In genomic region chr1:200907611-200908097, GRCh38 we compare ENCODE assay signal across 1 cellular context.
TF ChIP-seq lines count a peak whose summit lies in the region.

No MANE protein-coding gene starts in this region.

TF ChIP-seq in GM12878, 131 proteins besides CTCF, POLR2A, EP300 and RAD21 (continued from another document):
- TF ChIP-seq DPF2 (IDR thresholded peaks at IDR 0.05) (peak; percentile 29; the same call in 1 of the 2 replicates), SMAD1 (IDR thresholded peaks at IDR 0.05; ENCODE audit: low read depth, partially characterized antibody) (no peak), CBX5 (IDR thresholded peaks at IDR 0.05; ENCODE audit: low read depth) (no peak), MTA3 (IDR thresholded peaks at IDR 0.05; ENCODE audit: borderline replicate concordance, low read length) (no peak), ZBTB33 (IDR thresholded peaks at IDR 0.05) (no peak), IKZF1 (conservative IDR thresholded peaks at IDR 0.05) (no peak; the same call in 1 of the 2 replicates), BCL11A (IDR thresholded peaks at IDR 0.05; ENCODE audit: low read depth, low read length) (peak; percentile 13; the same call in 1 of the 2 replicates), SIX5 (IDR thresholded peaks at IDR 0.05; ENCODE audit: low read depth, low read length, severe bottlenecking) (no peak), MEF2A (IDR thresholded peaks at IDR 0.05; ENCODE audit: insufficient read depth, low read depth, low read length) (no peak), ZNF207 (IDR thresholded peaks at IDR 0.05; ENCODE audit: borderline replicate concordance) (no peak), TCF12 (IDR thresholded peaks at IDR 0.05; ENCODE audit: low read depth, low read length) (no peak), TCF3 (IDR thresholded peaks at IDR 0.05; ENCODE audit: borderline replicate concordance, insufficient read depth, low read depth, low read length) (no peak), IRF3 (IDR thresholded peaks at IDR 0.05) (no peak), MYB (IDR thresholded peaks at IDR 0.05; ENCODE audit: borderline replicate concordance, low read depth, low read length) (no peak), NR2C2 (IDR thresholded peaks at IDR 0.05; ENCODE audit: borderline replicate concordance, control insufficient read depth, insufficient read length, low read depth) (no peak), STAT3 (IDR thresholded peaks at IDR 0.05; ENCODE audit: low read depth, low read length) (no peak), RAD51 (IDR thresholded peaks at IDR 0.05) (no peak), WRNIP1 (IDR thresholded peaks at IDR 0.05; ENCODE audit: borderline replicate concordance, low read depth, low read length) (no peak), IRF4 (IDR thresholded peaks at IDR 0.05; ENCODE audit: low read depth, low read length) (peak; percentile 58; the same call in 1 of the 2 replicates), CHD2 (IDR thresholded peaks at IDR 0.05; ENCODE audit: borderline replicate concordance, low read depth, low read length) (no peak), MLLT1 (IDR thresholded peaks at IDR 0.05) (peak; percentile 32), ZSCAN29 (IDR thresholded peaks at IDR 0.05) (no peak), SMAD5 (IDR thresholded peaks at IDR 0.05; ENCODE audit: low read depth) (no peak), MAX (IDR thresholded peaks at IDR 0.05; ENCODE audit: low read depth, low read length) (no peak), EZH2 (IDR thresholded peaks at IDR 0.05; ENCODE audit: borderline replicate concordance, control insufficient read depth, low read depth, low read length) (no peak), PAX5 (IDR thresholded peaks at IDR 0.05; ENCODE audit: borderline replicate concordance, low read depth, low read length) (no peak), STAT1 (conservative IDR thresholded peaks at IDR 0.05) (no peak), BCL3 (IDR thresholded peaks at IDR 0.05; ENCODE audit: borderline replicate concordance, insufficient read depth, low read depth, low read length, poor library complexity, severe bottlenecking) (no peak), BRCA1 (IDR thresholded peaks at IDR 0.05; ENCODE audit: low read depth, low read length) (no peak), IKZF2 (IDR thresholded peaks at IDR 0.05) (peak in 1 of 2 experiments; percentile 65; a peak in 2 of 4 replicates), RUNX3 (IDR thresholded peaks at IDR 0.05; ENCODE audit: low read length) (no peak), CHD1 (IDR thresholded peaks at IDR 0.05; ENCODE audit: low read depth, low read length) (no peak), ZBTB40 (IDR thresholded peaks at IDR 0.05; ENCODE audit: borderline replicate concordance) (no peak), ZNF217 (IDR thresholded peaks at IDR 0.05) (peak; percentile 15; the same call in 1 of the 2 replicates), MXI1 (IDR thresholded peaks at IDR 0.05; ENCODE audit: low read depth, low read length) (no peak), MTA2 (IDR thresholded peaks at IDR 0.05; ENCODE audit: low read depth) (peak; percentile 51; the same call in 1 of the 2 replicates), E4F1 (IDR thresholded peaks at IDR 0.05; ENCODE audit: borderline replicate concordance, partially characterized antibody) (no peak), JUND (IDR thresholded peaks at IDR 0.05; ENCODE audit: low read depth, low read length) (no peak), RELB (IDR thresholded peaks at IDR 0.05; ENCODE audit: low read depth) (peak; percentile 49; the same call in 1 of the 2 replicates), E2F8 (IDR thresholded peaks at IDR 0.05; ENCODE audit: low read depth, partially characterized antibody) (no peak), TARDBP (IDR thresholded peaks at IDR 0.05; ENCODE audit: borderline replicate concordance) (no peak)
